Comparison of ENCODE assay signal across 8 cellular contexts in the genomic region with DNA sequence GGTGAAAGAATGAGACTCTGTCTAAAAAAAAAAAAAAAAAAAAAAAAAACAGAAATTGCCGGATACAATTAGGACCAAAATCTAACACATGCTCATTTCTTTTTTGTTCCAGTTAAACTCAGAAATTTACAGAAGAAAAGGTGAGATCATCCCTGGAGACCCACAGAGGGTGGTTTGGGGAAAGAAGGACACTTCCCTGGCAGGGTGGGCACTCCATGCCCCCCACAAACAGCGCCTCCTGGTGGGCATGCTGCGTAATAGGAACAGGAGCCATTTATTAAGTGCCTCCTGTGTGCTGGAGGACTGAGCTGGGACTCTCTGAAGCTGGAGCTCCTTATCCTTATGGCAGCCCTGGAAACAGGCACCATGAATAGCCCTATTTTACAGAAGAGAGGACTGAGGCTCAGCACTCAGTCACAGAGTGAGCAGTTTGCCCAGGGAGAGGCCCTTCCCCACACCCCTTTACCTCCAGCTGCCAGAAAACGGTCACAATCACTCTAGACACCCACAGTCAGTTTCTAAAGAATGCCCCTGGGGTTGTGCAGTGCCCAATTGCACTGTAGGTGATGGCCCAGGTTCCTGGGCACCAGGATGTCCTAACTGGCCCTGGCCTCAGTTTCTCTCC. TPM values are rescaled to one million over a fixed set of nuclear protein-coding genes. Genes with fewer than 3 reads are reported as not detected.
DNase-seq lines count a peak whose midpoint lies in the region; ATAC-seq, FAIRE-seq and TF ChIP-seq lines count a peak whose summit lies in the region.

No MANE protein-coding gene starts in this region.

- no peaks in the 10 kb centered on the region for H3K9me3 ChIP-seq in CD4-positive, alpha-beta memory T cell (ENCODE audit: control insufficient read depth in 1 of 2, low read length in 2 of 2)

- peak; percentile 86 for TF ChIP-seq CTCF in C4-2B (conservative IDR thresholded peaks at IDR 0.05)

- H3K4me3 Mint-ChIP-seq in CD4-positive, alpha-beta memory T cell = no peak overlapping the region

- H3K4me1 Mint-ChIP-seq in CD4-positive, alpha-beta memory T cell = peaks cover 0 to 7% (median 2%) of the 10 kb centered on the region in 4 donors

- no peaks in the 10 kb centered on the region for H3K4me1 ChIP-seq in CD4-positive, alpha-beta memory T cell (ENCODE audit: insufficient read depth, low read length)

- no peaks in the 10 kb centered on the region for H3K36me3 Mint-ChIP-seq in CD4-positive, alpha-beta memory T cell

- no peak overlapping the region for H3K27ac ChIP-seq in C4-2B
- H3K27ac ChIP-seq in CD4-positive, alpha-beta memory T cell (ENCODE audit: low read depth, low read length) = no peak overlapping the region

- FAIRE-seq in GM19239 (lab: Jason Lieb, UNC) = no peak

- no peaks in the 10 kb centered on the region for H3K27me3 Mint-ChIP-seq in CD4-positive, alpha-beta memory T cell

- no peaks in the 10 kb centered on the region for H3K27me3 ChIP-seq in CD4-positive, alpha-beta memory T cell (ENCODE audit: insufficient read depth, low read length)

- H3K4me3 ChIP-seq in CD4-positive, alpha-beta memory T cell (ENCODE audit: low read length in 2 of 2) = no peak overlapping the region

- ATAC-seq in left lobe of liver = peak; percentile 28

- POLR2A ChIA-PET in CD4-positive, alpha-beta memory T cell (lab: Charles Lee; ENCODE audit: partially characterized antibody) = interaction anchor here (1.2 to 1.3 kb wide), 2 partner anchors 21 to 140 kb away, joined by 4 read pairs; a partner anchor contains a TSS

- CTCF ChIA-PET in CD4-positive, alpha-beta memory T cell (lab: Charles Lee; ENCODE audit: partially characterized antibody) = interaction anchor here (0.7 to 4.0 kb wide), 6 partner anchors 10 to 1171 kb away, joined by 3 to 26 read pairs (median 4); a partner anchor contains a TSS

- no peaks in the 10 kb centered on the region for H3K9me3 Mint-ChIP-seq in CD4-positive, alpha-beta memory T cell

- DNase-seq in HCEC 1CT (peak; percentile 29), left lobe of liver (ENCODE audit: low spot score) (no peak), GM19239 (ENCODE audit: insufficient read length, low spot score) (no peak), NCI-H1436 (lab: John Stamatoyannopoulos, UW) (no peak), kidney glomerular epithelial cell (lab: John Stamatoyannopoulos, UW) (no peak)
- peak; percentile 84 for DNase-seq in activated CD8-positive, alpha-beta memory T cell treated with anti-CD3 and anti-CD28 coated beads, Interleukin-2, amount 50 U/mL, for 48 hours
- DNase-seq in CD4-positive, alpha-beta memory T cell = no peak

- H3K27ac Mint-ChIP-seq in CD4-positive, alpha-beta memory T cell = peak overlapping the region in 1 of 7 donors; percentile 72

- H3K36me3 ChIP-seq in CD4-positive, alpha-beta memory T cell (ENCODE audit: insufficient read depth, low read length) = no peaks in the 10 kb centered on the region

- intact Hi-C loops in CD4-positive, alpha-beta memory T cell (cut with micrococcal nuclease) = no loop called here

RNA-seq across cellular contexts. Expression of a gene that starts 10.1 kb away (rescaled TPM):
- 0.96 TPM for total RNA-seq in left lobe of liver
- under 1 TPM; 0.36 to 0.49 TPM for total RNA-seq in CD4-positive, alpha-beta memory T cell
- polyA plus RNA-seq in CD4-positive, alpha-beta memory T cell = under 1 TPM in 1 of 2 donors, not detected in 1; 0.21 TPM

RNA-seq across cellular contexts. Expression of a gene that starts 13.0 kb away (rescaled TPM):
- total RNA-seq in left lobe of liver = 16.5 TPM
- 10 to 100 TPM; 25.2 to 26.5 TPM for total RNA-seq in CD4-positive, alpha-beta memory T cell
- 1 to 10 TPM in 1 of 2 donors, under 1 TPM in 1; 0.71 to 1.8 TPM for polyA plus RNA-seq in CD4-positive, alpha-beta memory T cell

RNA-seq across cellular contexts. Expression of a gene that starts 22.3 kb away (rescaled TPM):
- 21.9 TPM for total RNA-seq in left lobe of liver
- total RNA-seq in CD4-positive, alpha-beta memory T cell = 10 to 100 TPM in 1 of 2 experiments, 1 to 10 TPM in 1; 9.0 to 10.9 TPM
- polyA plus RNA-seq in CD4-positive, alpha-beta memory T cell = 10 to 100 TPM; 24.7 to 24.9 TPM

Comparison
In these comparisons a context has a peak if more than half of its experiments do, and no peak if none do; other contexts are left out.
1. DNase-seq: peak in HCEC 1CT (single experiment) and activated CD8-positive, alpha-beta memory T cell treated with anti-CD3 and anti-CD28 coated beads, Interleukin-2, amount 50 U/mL, for 48 hours (single experiment); none in left lobe of liver (single experiment), GM19239 (single experiment), NCI-H1436 (single experiment), kidney glomerular epithelial cell (single experiment) and CD4-positive, alpha-beta memory T cell (0 of 5).